ENCODE assay signal across 14 cellular contexts in genomic region chr17:38958756-38959155, GRCh38. TPM values are rescaled to one million over a fixed set of nuclear protein-coding genes. Genes with fewer than 3 reads are reported as not detected.
DNase-seq lines count a peak whose midpoint lies in the region; TF ChIP-seq lines count a peak whose summit lies in the region.
"Had no signal": no experiment of that assay in that cellular context is flagged by ENCODE, and none has a peak within 500 bp of the region (broad histone marks: within the 10 kb centered on the region; RNA-seq: fewer than 3 reads in every experiment).

No MANE protein-coding gene starts in this region.

- POLR2A ChIA-PET in activated CD4-positive, alpha-beta memory T cell treated with anti-CD3 and anti-CD28 coated beads for 36 hours (lab: Charles Lee) = interaction anchor here (0.6 kb wide), 1 partner anchor 428 kb away, joined by 4 read pairs; no protein-coding TSS in a partner anchor

- DNase-seq in HAP-1 (ENCODE audit: low spot score in 2 of 2) = peak; percentile 35 to 40
- DNase-seq in SK-MEL-5 (ENCODE audit: low read depth, low spot score) = peak; percentile 22
- DNase-seq in esophagus muscularis mucosa (ENCODE audit: extremely low spot score) = no peak
- peak; percentile 3 for DNase-seq in skeletal muscle cell (ENCODE audit: low read depth)
- no peak for DNase-seq in activated gamma-delta T cell (lab: John Stamatoyannopoulos, UW)
- DNase-seq in activated CD4-positive, alpha-beta memory T cell treated with anti-CD3 and anti-CD28 coated beads for 36 hours = no peak
- DNase-seq in CD1c-positive myeloid dendritic cell (ENCODE audit: extremely low spot score) = no peak
- DNase-seq: activated effector memory CD4-positive, alpha-beta T cell treated with anti-CD3 and anti-CD28 coated beads, Interleukin-2, amount 50 U/mL, for 16 hours; NCI-H2081 treated with DMSO at 0.1 percent for 48 hours; SHP77 treated with DMSO at 0.1 percent for 48 hours had no signal

- H3K27me3 ChIP-seq in HAP-1 (ENCODE audit: low read depth) = no peaks in the 10 kb centered on the region
- no peaks in the 10 kb centered on the region for H3K27me3 ChIP-seq in esophagus muscularis mucosa
- H3K27me3 ChIP-seq: cardiac muscle cell had no signal

- no peak for TF ChIP-seq CTCF in esophagus muscularis mucosa (IDR thresholded peaks at IDR 0.05)

- no peak overlapping the region for H3K27ac Mint-ChIP-seq in activated CD4-positive, alpha-beta memory T cell treated with anti-CD3 and anti-CD28 coated beads for 36 hours

- no peaks in the 10 kb centered on the region for H3K27me3 Mint-ChIP-seq in activated CD4-positive, alpha-beta memory T cell treated with anti-CD3 and anti-CD28 coated beads for 36 hours

- H3K9me3 ChIP-seq in HAP-1 (no peaks in the 10 kb centered on the region), esophagus muscularis mucosa (no peaks in the 10 kb centered on the region)

- H3K4me3 Mint-ChIP-seq in activated CD4-positive, alpha-beta memory T cell treated with anti-CD3 and anti-CD28 coated beads for 36 hours = no peak overlapping the region

- H3K36me3 ChIP-seq in HAP-1 (replicated peaks) (no peaks in the 10 kb centered on the region), esophagus muscularis mucosa (no peaks in the 10 kb centered on the region)
- H3K36me3 ChIP-seq: cardiac muscle cell had no signal

- H3K4me3 ChIP-seq in HAP-1 (no peak overlapping the region), esophagus muscularis mucosa (no peak overlapping the region), skeletal muscle cell (ENCODE audit: low read depth, low read length) (no peak overlapping the region)
- H3K4me3 ChIP-seq: cardiac muscle cell had no signal

- TF ChIP-seq POLR2A in esophagus muscularis mucosa (IDR thresholded peaks at IDR 0.05; ENCODE audit: low read depth) = no peak

- H3K36me3 Mint-ChIP-seq in activated CD4-positive, alpha-beta memory T cell treated with anti-CD3 and anti-CD28 coated beads for 36 hours = no peaks in the 10 kb centered on the region

- H3K4me1 ChIP-seq in HAP-1 (peaks cover 5% of the 10 kb centered on the region; the same call in 1 of the 2 replicates), esophagus muscularis mucosa (peaks cover 0 to 23% (median 14%) of the 10 kb centered on the region in 4 donors)

- intact Hi-C loops in esophagus muscularis mucosa (cut with DNase I) = no loop called here
- intact Hi-C loops in activated CD4-positive, alpha-beta memory T cell treated with anti-CD3 and anti-CD28 coated beads for 36 hours (cut with micrococcal nuclease) = no loop called here

- no peak for TF ChIP-seq EP300 in esophagus muscularis mucosa (IDR thresholded peaks at IDR 0.05)

- peaks cover 14% of the 10 kb centered on the region for H3K4me1 Mint-ChIP-seq in activated CD4-positive, alpha-beta memory T cell treated with anti-CD3 and anti-CD28 coated beads for 36 hours (ENCODE audit: low read depth)

- peak overlapping the region in 3 of 4 donors; percentile 44 to 75 (median 61) for H3K27ac ChIP-seq in esophagus muscularis mucosa (replicated peaks in 1 of 4)
- H3K27ac ChIP-seq: cardiac muscle cell had no signal

- in situ Hi-C loops in HAP-1 (cut with MboI; ENCODE audit: low sequenced_read_pairs) = no loop called here
- in situ Hi-C loops in SK-MEL-5 (cut with HindIII; ENCODE audit: low pct_unique_long_range_greater_than_20kb, low sequenced_read_pairs) = no loop called here

- CTCF ChIA-PET in activated CD4-positive, alpha-beta memory T cell treated with anti-CD3 and anti-CD28 coated beads for 36 hours (lab: Charles Lee) = interaction anchor here (0.8 kb wide), 1 partner anchor 195 kb away, joined by 3 read pairs; no protein-coding TSS in a partner anchor

- no peaks in the 10 kb centered on the region for H3K9me3 Mint-ChIP-seq in activated CD4-positive, alpha-beta memory T cell treated with anti-CD3 and anti-CD28 coated beads for 36 hours

RNA-seq across cellular contexts. Expression of gene FBXO47, which starts 8.4 kb away (rescaled TPM):
- not detected in 2 replicates for total RNA-seq in SK-MEL-5 (2014; rRNA removed; shearing (Covaris generic))
- polyA plus RNA-seq in SK-MEL-5 (2015; cell fraction: cytosol; rRNA removed) = not detected in 2 replicates
- not detected in 2 replicates for polyA plus RNA-seq in SK-MEL-5 (2015; cell fraction: nucleus; rRNA removed)
- under 1 TPM in 1 of 4 donors, not detected in 3; 0.26 TPM for total RNA-seq in esophagus muscularis mucosa
- total RNA-seq in activated CD4-positive, alpha-beta memory T cell treated with anti-CD3 and anti-CD28 coated beads for 36 hours = not detected
- total RNA-seq: cardiac muscle cell, H4, MCF 10A, sciatic nerve had no signal
- polyA plus RNA-seq: cardiac muscle cell had no signal

Comparison
In these comparisons a context has a peak if more than half of its experiments do, and no peak if none do; other contexts are left out.
1. DNase-seq: peak in HAP-1 (2 of 2), SK-MEL-5 (single experiment) and skeletal muscle cell (single experiment); none in esophagus muscularis mucosa (single experiment), activated gamma-delta T cell (single experiment), activated CD4-positive, alpha-beta memory T cell treated with anti-CD3 and anti-CD28 coated beads for 36 hours (single experiment) and CD1c-positive myeloid dendritic cell (single experiment).